12 cellular contexts compared by ENCODE assay signal in the genomic region with DNA sequence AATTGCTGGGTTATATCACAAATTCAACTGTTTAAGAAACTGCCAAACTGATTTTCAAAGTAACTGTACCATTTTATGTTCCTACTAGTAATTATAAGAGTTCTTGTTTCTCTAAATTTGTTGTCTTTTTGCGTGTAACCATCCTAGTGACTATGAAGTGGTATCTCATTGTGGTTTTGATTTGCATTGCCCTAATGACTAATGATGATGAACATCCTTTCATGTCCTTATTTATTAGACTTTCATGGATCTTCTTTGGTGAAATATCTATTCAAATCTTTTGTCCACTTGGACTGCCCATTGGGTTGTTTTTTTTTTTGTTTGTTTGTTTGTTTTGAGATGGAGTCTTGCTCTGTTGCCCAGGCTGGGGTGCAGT. TPM values are rescaled to one million over a fixed set of nuclear protein-coding genes. Genes with fewer than 3 reads are reported as not detected.
A peak's percentile ranks its signal among the peaks of the same experiment; 100 is the strongest.
DNase-seq lines count a peak whose midpoint lies in the region; ATAC-seq and TF ChIP-seq lines count a peak whose summit lies in the region.
"Had no signal": no experiment of that assay in that cellular context is flagged by ENCODE, and none has a peak within 500 bp of the region (broad histone marks: within the 10 kb centered on the region; RNA-seq: fewer than 3 reads in every experiment).

No MANE protein-coding gene starts in this region.

- H3K9ac ChIP-seq in BLaER1 treated with 17β-estradiol and CSF1 and Interleukin-3, amounts not matched to agents 10 nM and 100 nM: no peak overlapping the region

- TF ChIP-seq CTCF in HEK293 (tag by site-specific recombination; IDR thresholded peaks at IDR 0.05): no peak

- no peaks in the 10 kb centered on the region for H3K9me3 ChIP-seq in BLaER1 treated with 17β-estradiol and CSF1 and Interleukin-3, amounts not matched to agents 10 nM and 100 nM (replicated peaks in 1 of 11)
- H3K9me3 ChIP-seq in HEK293 (ENCODE audit: control insufficient read depth, insufficient read depth, low read depth, low read length): no peaks in the 10 kb centered on the region
- H3K9me3 ChIP-seq: prostate gland had no signal

- ATAC-seq in activated T-helper 17 cell treated with anti-CD3 and anti-CD28 coated beads, Interleukin-2, amount 50 U/mL, for 72 hours (replicated peaks): peak; percentile 15
- ATAC-seq in GM19035 (IDR thresholded peaks at IDR 0.05; ENCODE audit: unreplicated experiment) (no peak), GM18867 (IDR thresholded peaks at IDR 0.05; ENCODE audit: unreplicated experiment) (no peak)

- peaks cover 0 to 7% (median 0%) of the 10 kb centered on the region in 11 experiments; a peak in 1 of 22 replicates for H3K36me3 ChIP-seq in BLaER1 treated with 17β-estradiol and CSF1 and Interleukin-3, amounts not matched to agents 10 nM and 100 nM
- no peaks in the 10 kb centered on the region for H3K36me3 ChIP-seq in HEK293 (ENCODE audit: control insufficient read depth in 2 of 2, insufficient read depth in 1 of 2, low read length in 2 of 2)
- H3K36me3 ChIP-seq: prostate gland had no signal

- POLR2A ChIA-PET in HEK293 (lab: Yijun Ruan, JAX): no interaction called here

- CTCF ChIA-PET in HEK293 (lab: Yijun Ruan, JAX): no interaction called here

- no peak overlapping the region for H3K4me3 ChIP-seq in BLaER1 treated with 17β-estradiol and CSF1 and Interleukin-3, amounts not matched to agents 10 nM and 100 nM
- H3K4me3 ChIP-seq in HEK293 (ENCODE audit: low read depth, low read length): no peak overlapping the region
- H3K4me3 ChIP-seq: prostate gland had no signal

- no peaks in the 10 kb centered on the region for H3K27me3 ChIP-seq in BLaER1 treated with 17β-estradiol and CSF1 and Interleukin-3, amounts not matched to agents 10 nM and 100 nM

- peaks cover 65% of the 10 kb centered on the region for H3K36me3 Mint-ChIP-seq in activated T-helper 17 cell treated with anti-CD3 and anti-CD28 coated beads, Interleukin-2, amount 50 U/mL, for 72 hours (ENCODE audit: low read depth)

- DNase-seq in kidney tubule cell (ENCODE audit: low spot score) (peak; percentile 39), occipital lobe (lab: John Stamatoyannopoulos, UW) (no peak), NCI-H1105 treated with DMSO at 0.1 percent for 48 hours (lab: John Stamatoyannopoulos, UW) (no peak)
- DNase-seq: CD8-positive, alpha-beta memory T cell; hypothalamus; NCI-H526 treated with DMSO at 0.1 percent for 48 hours had no signal

- H3K4me2 ChIP-seq in BLaER1 treated with 17β-estradiol and CSF1 and Interleukin-3, amounts not matched to agents 10 nM and 100 nM: peak overlapping the region in 7 of 11 experiments; percentile 5 to 98 (median 94); a peak in 12 of 22 replicates

- H3K4me1 ChIP-seq in BLaER1 treated with 17β-estradiol and CSF1 and Interleukin-3, amounts not matched to agents 10 nM and 100 nM: peaks cover 29 to 79% (median 34%) of the 10 kb centered on the region in 10 experiments
- H3K4me1 ChIP-seq in HEK293 (ENCODE audit: control insufficient read depth, insufficient read depth, low read length): no peaks in the 10 kb centered on the region
- H3K4me1 ChIP-seq: prostate gland had no signal

- peaks cover 60% of the 10 kb centered on the region for H3K4me1 Mint-ChIP-seq in activated T-helper 17 cell treated with anti-CD3 and anti-CD28 coated beads, Interleukin-2, amount 50 U/mL, for 72 hours

- H3K9me3 Mint-ChIP-seq in activated T-helper 17 cell treated with anti-CD3 and anti-CD28 coated beads, Interleukin-2, amount 50 U/mL, for 72 hours: no peaks in the 10 kb centered on the region
- H3K9me3 Mint-ChIP-seq: CD8-positive, alpha-beta memory T cell had no signal

- H4K20me1 ChIP-seq in BLaER1 treated with 17β-estradiol and CSF1 and Interleukin-3, amounts not matched to agents 10 nM and 100 nM: peaks cover 44 to 79% (median 71%) of the 10 kb centered on the region in 11 experiments

- peak overlapping the region in 2 of 11 experiments; percentile 41 to 60; a peak in 2 of 22 replicates for H3K27ac ChIP-seq in BLaER1 treated with 17β-estradiol and CSF1 and Interleukin-3, amounts not matched to agents 10 nM and 100 nM
- H3K27ac ChIP-seq in HEK293 (ENCODE audit: extremely low read depth, low read depth, low read length): no peak overlapping the region
- H3K27ac ChIP-seq: prostate gland had no signal

- peak overlapping the region; percentile 94 for H3K27ac Mint-ChIP-seq in activated T-helper 17 cell treated with anti-CD3 and anti-CD28 coated beads, Interleukin-2, amount 50 U/mL, for 72 hours

- H3K27me3 Mint-ChIP-seq in activated T-helper 17 cell treated with anti-CD3 and anti-CD28 coated beads, Interleukin-2, amount 50 U/mL, for 72 hours: no peaks in the 10 kb centered on the region
- H3K27me3 Mint-ChIP-seq: CD8-positive, alpha-beta memory T cell had no signal

- peak overlapping the region; percentile 94 for H3K4me3 Mint-ChIP-seq in activated T-helper 17 cell treated with anti-CD3 and anti-CD28 coated beads, Interleukin-2, amount 50 U/mL, for 72 hours

TF ChIP-seq in HEK293, 187 proteins besides CTCF, POLR2A, EP300 and RAD21:
- TF ChIP-seq ZNF121 (tag by site-specific recombination; IDR thresholded peaks at IDR 0.05) (peak; percentile 49; the same call in 1 of the 2 replicates), WT1 (tag by site-specific recombination; IDR thresholded peaks at IDR 0.05) (no peak), ZNF391 (tag by site-specific recombination; IDR thresholded peaks at IDR 0.05; ENCODE audit: borderline replicate concordance, low read depth) (no peak)

RNA-seq across cellular contexts. Expression of gene OXSR1, which starts 3.6 kb away (rescaled TPM):
- 10 to 100 TPM; 77.8 to 78.4 TPM for total RNA-seq in activated T-helper 17 cell treated with anti-CD3 and anti-CD28 coated beads, Interleukin-2, amount 50 U/mL, for 72 hours
- total RNA-seq in occipital lobe: 54.9 TPM

RNA-seq across cellular contexts. Expression of gene MYD88, which starts 30.5 kb away (rescaled TPM):
- total RNA-seq in activated T-helper 17 cell treated with anti-CD3 and anti-CD28 coated beads, Interleukin-2, amount 50 U/mL, for 72 hours: 10 to 100 TPM; 34.5 to 57.0 TPM
- total RNA-seq in occipital lobe: 2.7 TPM

RNA-seq across cellular contexts. Expression of gene ACAA1, which starts 32.0 kb away (rescaled TPM):
- total RNA-seq in activated T-helper 17 cell treated with anti-CD3 and anti-CD28 coated beads, Interleukin-2, amount 50 U/mL, for 72 hours: 10 to 100 TPM; 67.5 to 82.8 TPM
- 26.2 TPM for total RNA-seq in occipital lobe
